Comparison of ENCODE assay signal across 2 cellular contexts in genomic region chr17:6746665-6747064, GRCh38. TPM values are rescaled to one million over a fixed set of nuclear protein-coding genes. Genes with fewer than 3 reads are reported as not detected.
"Had no signal": no experiment of that assay in that cellular context is flagged by ENCODE, and none has a peak within 500 bp of the region (broad histone marks: within the 10 kb centered on the region; RNA-seq: fewer than 3 reads in every experiment).

No MANE protein-coding gene starts in this region.

RNA-seq across cellular contexts. Expression of gene XAF1, which starts 9.2 kb away (rescaled TPM):
- polyA plus RNA-seq: cardiac muscle cell had no signal

RNA-seq across cellular contexts. Expression of gene FBXO39, which starts 29.4 kb away (rescaled TPM):
- polyA plus RNA-seq: cardiac muscle cell had no signal

RNA-seq across cellular contexts. Expression of gene SLC13A5, which starts 33.5 kb away (rescaled TPM):
- polyA plus RNA-seq: aorta had no signal
